In the genomic region with DNA sequence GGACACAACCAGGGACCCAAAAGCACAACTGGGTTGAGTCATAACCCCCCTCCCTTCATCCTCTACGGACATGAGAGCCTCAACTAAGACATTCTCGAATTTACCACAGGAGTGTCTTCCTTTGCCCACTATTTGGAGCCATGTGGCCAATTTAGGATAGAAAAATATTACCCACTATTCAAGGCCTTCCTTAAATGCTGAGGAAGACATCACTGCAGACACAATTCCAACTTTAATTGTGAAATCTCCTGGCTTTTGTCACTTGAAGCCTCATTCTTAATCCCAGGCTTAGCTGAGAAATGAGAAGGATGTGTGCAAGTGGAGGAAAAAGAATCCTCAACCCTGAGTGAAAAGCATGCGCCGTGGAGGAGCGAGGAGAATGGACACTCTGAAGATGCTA, we compare ENCODE assay signal across 1 cellular context.
TF ChIP-seq lines count a peak whose summit lies in the region.

No MANE protein-coding gene starts in this region.

TF ChIP-seq in GM23338, 12 proteins besides CTCF, POLR2A, EP300 and RAD21 (continued from another document):
- TF ChIP-seq, protein P1, sequence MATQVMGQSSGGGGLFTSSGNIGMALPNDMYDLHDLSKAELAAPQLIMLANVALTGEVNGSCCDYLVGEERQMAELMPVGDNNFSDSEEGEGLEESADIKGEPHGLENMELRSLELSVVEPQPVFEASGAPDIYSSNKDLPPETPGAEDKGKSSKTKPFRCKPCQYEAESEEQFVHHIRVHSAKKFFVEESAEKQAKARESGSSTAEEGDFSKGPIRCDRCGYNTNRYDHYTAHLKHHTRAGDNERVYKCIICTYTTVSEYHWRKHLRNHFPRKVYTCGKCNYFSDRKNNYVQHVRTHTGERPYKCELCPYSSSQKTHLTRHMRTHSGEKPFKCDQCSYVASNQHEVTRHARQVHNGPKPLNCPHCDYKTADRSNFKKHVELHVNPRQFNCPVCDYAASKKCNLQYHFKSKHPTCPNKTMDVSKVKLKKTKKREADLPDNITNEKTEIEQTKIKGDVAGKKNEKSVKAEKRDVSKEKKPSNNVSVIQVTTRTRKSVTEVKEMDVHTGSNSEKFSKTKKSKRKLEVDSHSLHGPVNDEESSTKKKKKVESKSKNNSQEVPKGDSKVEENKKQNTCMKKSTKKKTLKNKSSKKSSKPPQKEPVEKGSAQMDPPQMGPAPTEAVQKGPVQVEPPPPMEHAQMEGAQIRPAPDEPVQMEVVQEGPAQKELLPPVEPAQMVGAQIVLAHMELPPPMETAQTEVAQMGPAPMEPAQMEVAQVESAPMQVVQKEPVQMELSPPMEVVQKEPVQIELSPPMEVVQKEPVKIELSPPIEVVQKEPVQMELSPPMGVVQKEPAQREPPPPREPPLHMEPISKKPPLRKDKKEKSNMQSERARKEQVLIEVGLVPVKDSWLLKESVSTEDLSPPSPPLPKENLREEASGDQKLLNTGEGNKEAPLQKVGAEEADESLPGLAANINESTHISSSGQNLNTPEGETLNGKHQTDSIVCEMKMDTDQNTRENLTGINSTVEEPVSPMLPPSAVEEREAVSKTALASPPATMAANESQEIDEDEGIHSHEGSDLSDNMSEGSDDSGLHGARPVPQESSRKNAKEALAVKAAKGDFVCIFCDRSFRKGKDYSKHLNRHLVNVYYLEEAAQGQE (IDR thresholded peaks at IDR 0.05; ENCODE audit: unreplicated experiment), result no peak
TF ChIP-seq in GM23338: peak in this region for 1.
